In genomic region chr16:68062910-68063393, GRCh38 we compare ENCODE assay signal across 18 cellular contexts. TPM values are rescaled to one million over a fixed set of nuclear protein-coding genes. Genes with fewer than 3 reads are reported as not detected.
DNase-seq lines count a peak whose midpoint lies in the region; ATAC-seq and TF ChIP-seq lines count a peak whose summit lies in the region.
"Had no signal": no experiment of that assay in that cellular context is flagged by ENCODE, and none has a peak within 500 bp of the region (broad histone marks: within the 10 kb centered on the region; RNA-seq: fewer than 3 reads in every experiment).

No MANE protein-coding gene starts in this region.

- ATAC-seq in activated T-helper 17 cell treated with anti-CD3 and anti-CD28 coated beads, Interleukin-2, amount 50 U/mL, for 72 hours (replicated peaks), result peak; percentile 55
- peak; percentile 74 to 87 (median 82) for ATAC-seq in natural killer cell
- ATAC-seq in HG02571 (IDR thresholded peaks at IDR 0.05; ENCODE audit: unreplicated experiment), result no peak
- ATAC-seq in HG02884 (IDR thresholded peaks at IDR 0.05; ENCODE audit: unreplicated experiment), result no peak
- ATAC-seq in HG03139 (IDR thresholded peaks at IDR 0.05; ENCODE audit: unreplicated experiment), result no peak
- ATAC-seq: heart right ventricle, sciatic nerve had no signal

- intact Hi-C loops in activated naive CD4-positive, alpha-beta T cell treated with anti-CD3 and anti-CD28 coated beads for 36 hours (cut with micrococcal nuclease), result loop anchor here (2.0 kb wide), 1 partner anchor 40 kb away; the partner anchor contains the start of genes DDX28 and DUS2
- intact Hi-C loops in natural killer cell (cut with micrococcal nuclease), result loop anchor here (1.0 to 10.0 kb wide), 4 partner anchors 11 to 258 kb away; partner anchors contain the start of genes DDX28, DUS2, NFATC3 and RANBP10

- no peaks in the 10 kb centered on the region for H3K9me3 Mint-ChIP-seq in activated naive CD4-positive, alpha-beta T cell treated with anti-CD3 and anti-CD28 coated beads for 36 hours
- no peaks in the 10 kb centered on the region for H3K9me3 Mint-ChIP-seq in activated T-helper 17 cell treated with anti-CD3 and anti-CD28 coated beads, Interleukin-2, amount 50 U/mL, for 72 hours
- H3K9me3 Mint-ChIP-seq in natural killer cell, result no peaks in the 10 kb centered on the region
- H3K9me3 Mint-ChIP-seq: brain had no signal

- peak; percentile 15 for TF ChIP-seq CTCF in natural killer cell (IDR thresholded peaks at IDR 0.05)

- no peak overlapping the region for H3K4me3 Mint-ChIP-seq in activated naive CD4-positive, alpha-beta T cell treated with anti-CD3 and anti-CD28 coated beads for 36 hours
- H3K4me3 Mint-ChIP-seq in activated T-helper 17 cell treated with anti-CD3 and anti-CD28 coated beads, Interleukin-2, amount 50 U/mL, for 72 hours, result peak overlapping the region; percentile 50
- peak overlapping the region; percentile 83 for H3K4me3 Mint-ChIP-seq in natural killer cell
- H3K4me3 Mint-ChIP-seq: brain had no signal

- peak; percentile 75 for DNase-seq in activated naive CD4-positive, alpha-beta T cell treated with anti-CD3 and anti-CD28 coated beads for 36 hours
- DNase-seq in activated naive CD4-positive, alpha-beta T cell (lab: John Stamatoyannopoulos, UW), result no peak
- DNase-seq in natural killer cell, result peak; percentile 58
- no peak for DNase-seq in stimulated activated CD4-positive, alpha-beta T cell treated with anti-CD3 and anti-CD28 coated beads, Interleukin-2, amount 100 ng/mL, for 48 hours
- DNase-seq: Calu3; dermis blood vessel endothelial cell; esophagus squamous epithelium; HCEC 1CT; heart right ventricle; mesendoderm; occipital lobe; stimulated activated CD4-positive, alpha-beta T cell treated with anti-CD3 and anti-CD28 coated beads, Interleukin-4, amount 100 ng/mL, for 24 hours had no signal

- H3K27ac Mint-ChIP-seq in activated naive CD4-positive, alpha-beta T cell treated with anti-CD3 and anti-CD28 coated beads for 36 hours, result peak overlapping the region; percentile 65
- peak overlapping the region; percentile 82 for H3K27ac Mint-ChIP-seq in activated T-helper 17 cell treated with anti-CD3 and anti-CD28 coated beads, Interleukin-2, amount 50 U/mL, for 72 hours
- peak overlapping the region; percentile 92 to 93 for H3K27ac Mint-ChIP-seq in natural killer cell
- H3K27ac Mint-ChIP-seq: brain had no signal

- no peaks in the 10 kb centered on the region for H3K27me3 Mint-ChIP-seq in activated naive CD4-positive, alpha-beta T cell treated with anti-CD3 and anti-CD28 coated beads for 36 hours (ENCODE audit: low read depth)
- no peaks in the 10 kb centered on the region for H3K27me3 Mint-ChIP-seq in activated T-helper 17 cell treated with anti-CD3 and anti-CD28 coated beads, Interleukin-2, amount 50 U/mL, for 72 hours
- no peaks in the 10 kb centered on the region for H3K27me3 Mint-ChIP-seq in natural killer cell (ENCODE audit: low read depth in 2 of 2)
- H3K27me3 Mint-ChIP-seq: brain had no signal

- H3K36me3 Mint-ChIP-seq in activated naive CD4-positive, alpha-beta T cell treated with anti-CD3 and anti-CD28 coated beads for 36 hours (ENCODE audit: low read depth), result peaks cover 31% of the 10 kb centered on the region
- peaks cover 74% of the 10 kb centered on the region for H3K36me3 Mint-ChIP-seq in activated T-helper 17 cell treated with anti-CD3 and anti-CD28 coated beads, Interleukin-2, amount 50 U/mL, for 72 hours (ENCODE audit: low read depth)
- H3K36me3 Mint-ChIP-seq in natural killer cell, result no peaks in the 10 kb centered on the region

- CTCF ChIA-PET in activated naive CD4-positive, alpha-beta T cell treated with anti-CD3 and anti-CD28 coated beads for 36 hours (lab: Charles Lee), result interaction anchor here (0.7 to 3.1 kb wide), 5 partner anchors 12 to 305 kb away, joined by 3 to 15 read pairs (median 4); no protein-coding TSS in a partner anchor

- H3K4me1 Mint-ChIP-seq in activated naive CD4-positive, alpha-beta T cell treated with anti-CD3 and anti-CD28 coated beads for 36 hours (ENCODE audit: low read depth), result peaks cover 59% of the 10 kb centered on the region
- peaks cover 34% of the 10 kb centered on the region for H3K4me1 Mint-ChIP-seq in activated T-helper 17 cell treated with anti-CD3 and anti-CD28 coated beads, Interleukin-2, amount 50 U/mL, for 72 hours
- H3K4me1 Mint-ChIP-seq in natural killer cell, result peaks cover 83 to 87% of the 10 kb centered on the region in 2 donors

RNA-seq across cellular contexts. Expression of gene NFATC3, which starts 22.2 kb away (rescaled TPM):
- total RNA-seq in activated naive CD4-positive, alpha-beta T cell treated with anti-CD3 and anti-CD28 coated beads for 36 hours, result 10 to 100 TPM; 49.1 to 50.3 TPM
- total RNA-seq in activated T-helper 17 cell treated with anti-CD3 and anti-CD28 coated beads, Interleukin-2, amount 50 U/mL, for 72 hours, result 10 to 100 TPM; 71.1 to 78.1 TPM
- total RNA-seq in natural killer cell, result 100 to 1,000 TPM; 241 to 282 (median 263) TPM

RNA-seq across cellular contexts. Expression of gene DUS2, which starts 39.9 kb away (rescaled TPM):
- total RNA-seq in activated naive CD4-positive, alpha-beta T cell treated with anti-CD3 and anti-CD28 coated beads for 36 hours, result 10 to 100 TPM; 22.9 to 25.2 TPM
- total RNA-seq in activated T-helper 17 cell treated with anti-CD3 and anti-CD28 coated beads, Interleukin-2, amount 50 U/mL, for 72 hours, result 10 to 100 TPM; 24.6 to 35.0 TPM
- 10 to 100 TPM; 21.6 to 24.2 (median 22.7) TPM for total RNA-seq in natural killer cell

RNA-seq across cellular contexts. Expression of gene DDX28, which starts 39.9 kb away (rescaled TPM):
- 1 to 10 TPM; 9.4 to 9.7 TPM for total RNA-seq in activated naive CD4-positive, alpha-beta T cell treated with anti-CD3 and anti-CD28 coated beads for 36 hours
- total RNA-seq in activated T-helper 17 cell treated with anti-CD3 and anti-CD28 coated beads, Interleukin-2, amount 50 U/mL, for 72 hours, result 10 to 100 TPM in 1 of 2 donors, 1 to 10 TPM in 1; 7.2 to 18.7 TPM
- 10 to 100 TPM; 17.4 to 19.0 (median 17.9) TPM for total RNA-seq in natural killer cell

RNA-seq across cellular contexts. Expression of gene DPEP2NB, which starts 47.2 kb away (rescaled TPM):
- total RNA-seq in activated naive CD4-positive, alpha-beta T cell treated with anti-CD3 and anti-CD28 coated beads for 36 hours, result not detected
- total RNA-seq in activated T-helper 17 cell treated with anti-CD3 and anti-CD28 coated beads, Interleukin-2, amount 50 U/mL, for 72 hours, result not detected
- not detected for total RNA-seq in natural killer cell
- total RNA-seq: Calu3, dermis blood vessel endothelial cell, esophagus squamous epithelium, heart right ventricle, occipital lobe, sciatic nerve had no signal

Comparison
In these comparisons a context has a peak if more than half of its experiments do, and no peak if none do; other contexts are left out.
1. DNase-seq: peak in activated naive CD4-positive, alpha-beta T cell treated with anti-CD3 and anti-CD28 coated beads for 36 hours (single experiment) and natural killer cell (single experiment); none in activated naive CD4-positive, alpha-beta T cell (0 of 4) and stimulated activated CD4-positive, alpha-beta T cell treated with anti-CD3 and anti-CD28 coated beads, Interleukin-2, amount 100 ng/mL, for 48 hours (0 of 2).
2. ATAC-seq: peak in activated T-helper 17 cell treated with anti-CD3 and anti-CD28 coated beads, Interleukin-2, amount 50 U/mL, for 72 hours (single experiment) and natural killer cell (3 of 3); none in HG02571 (single experiment), HG02884 (single experiment) and HG03139 (single experiment).
3. Peak in every context shown above with its lines, with median percentiles within 50 percentile points of each other: H3K27ac Mint-ChIP-seq.